18 cellular contexts compared by ENCODE assay signal in genomic region chr6:147999001-147999540, GRCh38.
DNase-seq lines count a peak whose midpoint lies in the region; ATAC-seq, FAIRE-seq and TF ChIP-seq lines count a peak whose summit lies in the region.
"Had no signal": no experiment of that assay in that cellular context is flagged by ENCODE, and none has a peak within 500 bp of the region (broad histone marks: within the 10 kb centered on the region; RNA-seq: fewer than 3 reads in every experiment).

No MANE protein-coding gene starts in this region.

- H2BK120ac ChIP-seq in H1 (replicated peaks; ENCODE audit: low read depth, low read length), result no peak overlapping the region

- no peaks in the 10 kb centered on the region for H3K79me1 ChIP-seq in H1 (ENCODE audit: low read depth, low read length)

- no peak for ATAC-seq in HCT116
- ATAC-seq: GM23338 had no signal

- RAD21 ChIA-PET in HCT116 (lab: Charles Lee; ENCODE audit: low non-redundant PET in 1 of 2, low total read pairs in 2 of 2, uncharacterized antibody in 2 of 2, unreplicated experiment in 2 of 2), result no interaction called here

- no peak overlapping the region for H4K91ac ChIP-seq in H1 (replicated peaks; ENCODE audit: insufficient read length, low read length)

- H3K4me1 ChIP-seq in HCT116 (ENCODE audit: control insufficient read depth in 1 of 2, insufficient read depth in 2 of 2, low read length in 2 of 2) (no peaks in the 10 kb centered on the region), Karpas-422 (ENCODE audit: low read length) (no peaks in the 10 kb centered on the region), H1 (replicated peaks in 1 of 4; ENCODE audit: control insufficient read depth in 3 of 4, insufficient read depth in 4 of 4, low read length in 3 of 4) (no peaks in the 10 kb centered on the region), vagina (no peaks in the 10 kb centered on the region)
- H3K4me1 ChIP-seq: BLaER1 had no signal

- no peak overlapping the region for H3K23ac ChIP-seq in H1 (ENCODE audit: insufficient read length)

- TF ChIP-seq RAD21 in HCT116 (IDR thresholded peaks at IDR 0.05; ENCODE audit: low read depth), result no peak
- TF ChIP-seq RAD21 in H1 (IDR thresholded peaks at IDR 0.05 in 1 of 2, conservative IDR thresholded peaks at IDR 0.05 in 1 of 2; ENCODE audit: low read depth in 2 of 2, low read length in 2 of 2), result no peak

- H3K9ac ChIP-seq in HCT116 (ENCODE audit: low read length), result no peak overlapping the region
- H3K9ac ChIP-seq in Karpas-422 (ENCODE audit: low read length), result no peak overlapping the region
- no peak overlapping the region for H3K9ac ChIP-seq in H1 (replicated peaks in 1 of 4; ENCODE audit: extremely low read depth in 1 of 4, low read depth in 3 of 4, low read length in 3 of 4)
- H3K9ac ChIP-seq: BLaER1 had no signal

- no peak overlapping the region for H2AFZ ChIP-seq in HCT116 (ENCODE audit: low read depth, low read length, poor library complexity, severe bottlenecking)
- no peak overlapping the region for H2AFZ ChIP-seq in Karpas-422 (ENCODE audit: low read length)
- H2AFZ ChIP-seq in H1 (ENCODE audit: low read length), result no peak overlapping the region
- H2AFZ ChIP-seq: GM23338 had no signal

- BruUV-seq in HCT116 (replicated peaks; lab: Mats Ljungman, UMichigan), result no TSS peak

- H3K4me2 ChIP-seq in HCT116 (ENCODE audit: low read length) (no peak overlapping the region), Karpas-422 (ENCODE audit: low read depth, low read length, poor library complexity, severe bottlenecking) (no peak overlapping the region), H1 (ENCODE audit: insufficient read depth in 1 of 2, low read depth in 2 of 2, low read length in 2 of 2) (no peak overlapping the region)
- H3K4me2 ChIP-seq: BLaER1, GM23338 had no signal

- H3K9me2 ChIP-seq in HCT116 (ENCODE audit: insufficient read depth) (no peaks in the 10 kb centered on the region), Karpas-422 (replicated peaks; ENCODE audit: insufficient read depth, low read length) (no peaks in the 10 kb centered on the region)

- H3K4ac ChIP-seq in H1 (replicated peaks; ENCODE audit: insufficient read length, low read depth, low read length), result no peak overlapping the region

- H4K20me1 ChIP-seq in HCT116 (ENCODE audit: insufficient read depth) (no peaks in the 10 kb centered on the region), Karpas-422 (ENCODE audit: insufficient read depth, low read depth, low read length) (no peaks in the 10 kb centered on the region), H1 (replicated peaks in 1 of 2; ENCODE audit: control insufficient read depth in 1 of 2, insufficient read depth in 2 of 2, low read length in 2 of 2) (no peaks in the 10 kb centered on the region)
- H4K20me1 ChIP-seq: BLaER1 had no signal

- intact Hi-C loops in HCT116 (cut with micrococcal nuclease) (no loop called here), vagina (cut with DNase I) (no loop called here)

- no peak overlapping the region for H2BK15ac ChIP-seq in H1 (ENCODE audit: low read length)

- TF ChIP-seq CTCF in HCT116 (IDR thresholded peaks at IDR 0.05 in 2 of 3, conservative IDR thresholded peaks at IDR 0.05 in 1 of 3; ENCODE audit: borderline replicate concordance in 1 of 3, insufficient read depth in 1 of 3, low read depth in 2 of 3, low read length in 2 of 3) (no peak), H1 (IDR thresholded peaks at IDR 0.05; ENCODE audit: control extremely low read depth in 1 of 3, insufficient read depth in 1 of 3, low read depth in 1 of 3, low read length in 3 of 3) (no peak), vagina (IDR thresholded peaks at IDR 0.05) (no peak)

- CTCF ChIA-PET in HCT116 (lab: Charles Lee), result interaction anchor here (0.6 kb wide), 1 partner anchor 24 kb away, joined by 3 read pairs; no protein-coding TSS in a partner anchor
- CTCF ChIA-PET in H1 (lab: Charles Lee; ENCODE audit: partially characterized antibody), result interaction anchor here (0.7 kb wide), 1 partner anchor 304 kb away, joined by 4 read pairs; no protein-coding TSS in a partner anchor

- no peak overlapping the region for H2BK12ac ChIP-seq in H1 (ENCODE audit: low read depth, low read length)

- no peak overlapping the region for H2BK5ac ChIP-seq in H1 (ENCODE audit: low read depth, low read length)

- H2AK5ac ChIP-seq in H1 (ENCODE audit: low read depth, low read length), result no peak overlapping the region

- no peak overlapping the region for H4K5ac ChIP-seq in H1 (ENCODE audit: insufficient read length, low read depth, low read length)

- H3K27ac ChIP-seq in HCT116 (ENCODE audit: low read depth, low read length) (no peak overlapping the region), Karpas-422 (ENCODE audit: low read length) (no peak overlapping the region), H1 (ENCODE audit: low read depth, low read length) (no peak overlapping the region), vagina (no peak overlapping the region)
- H3K27ac ChIP-seq: BLaER1 had no signal

- no peaks in the 10 kb centered on the region for H3K23me2 ChIP-seq in H1 (ENCODE audit: low read depth, low read length)

- no peak for TF ChIP-seq EP300 in H1 (IDR thresholded peaks at IDR 0.05; ENCODE audit: borderline replicate concordance in 1 of 2, low read depth in 2 of 2, low read length in 2 of 2)

- FAIRE-seq in H1 (lab: Jason Lieb, UNC), result no peak
- FAIRE-seq: G401.6, GM12892, GM18507 had no signal

- H3K4me3 ChIP-seq in HCT116 (replicated peaks in 1 of 2; ENCODE audit: low read depth in 1 of 2, low read length in 2 of 2), result no peak overlapping the region
- no peak overlapping the region for H3K4me3 ChIP-seq in Karpas-422 (ENCODE audit: low read length)
- H3K4me3 ChIP-seq in H1 (ENCODE audit: extremely low read depth in 1 of 4, insufficient read depth in 2 of 4, low read depth in 3 of 4, low read length in 4 of 4), result no peak overlapping the region
- H3K4me3 ChIP-seq in vagina, result no peak overlapping the region
- H3K4me3 ChIP-seq: BLaER1, GM23338 had no signal

- H3K36me3 ChIP-seq in HCT116 (ENCODE audit: control insufficient read depth in 1 of 2, insufficient read depth in 2 of 2, low read length in 2 of 2) (no peaks in the 10 kb centered on the region), Karpas-422 (ENCODE audit: insufficient read depth, low read length) (no peaks in the 10 kb centered on the region), H1 (ENCODE audit: control insufficient read depth in 2 of 4, insufficient read depth in 4 of 4, low read length in 3 of 4) (no peaks in the 10 kb centered on the region), vagina (no peaks in the 10 kb centered on the region)
- H3K36me3 ChIP-seq: BLaER1 had no signal

- H2BK20ac ChIP-seq in H1 (ENCODE audit: low read length), result no peak overlapping the region

- H3K9me3 ChIP-seq in HCT116 (ENCODE audit: control insufficient read depth in 1 of 2, insufficient read depth in 1 of 2, low read depth in 1 of 2, low read length in 2 of 2) (no peaks in the 10 kb centered on the region), Karpas-422 (ENCODE audit: low read length) (0 out of 2 replicates have a peak, but pooled peaks cover 4% of the 10 kb centered on the region), H1 (ENCODE audit: insufficient read depth in 2 of 2, low read depth in 1 of 2, low read length in 1 of 2) (no peaks in the 10 kb centered on the region), vagina (peaks cover 3% of the 10 kb centered on the region)

- H4K8ac ChIP-seq in H1 (ENCODE audit: extremely low read depth, insufficient read depth, low read length), result no peak overlapping the region

- POLR2A ChIA-PET in HCT116 (lab: Charles Lee) (no interaction called here), H1 (lab: Charles Lee; ENCODE audit: partially characterized antibody) (no interaction called here)

- H3K27me3 ChIP-seq in HCT116 (ENCODE audit: insufficient read depth, low read length), result no peaks in the 10 kb centered on the region
- H3K27me3 ChIP-seq in Karpas-422 (ENCODE audit: low read length), result no peaks in the 10 kb centered on the region
- no peaks in the 10 kb centered on the region for H3K27me3 ChIP-seq in H1 (replicated peaks in 1 of 4; ENCODE audit: control insufficient read depth in 3 of 4, extremely low read depth in 1 of 4, insufficient read depth in 3 of 4, low read length in 3 of 4)
- H3K27me3 ChIP-seq in vagina, result no peaks in the 10 kb centered on the region
- H3K27me3 ChIP-seq: BLaER1 had no signal

- H3K14ac ChIP-seq in H1 (ENCODE audit: insufficient read length), result no peak overlapping the region

- DNase-seq in HCT116 (ENCODE audit: low read depth, low spot score) (no peak), Karpas-422 (peak; percentile 40), NCI-H69 (lab: John Stamatoyannopoulos, UW) (peak; percentile 4), H1 (ENCODE audit: low read depth in 1 of 2, low spot score in 2 of 2) (no peak), D341Med (ENCODE audit: low spot score) (no peak), GF-D8 (lab: John Stamatoyannopoulos, UW) (no peak), vagina (ENCODE audit: extremely low spot score in 2 of 2) (no peak)
- DNase-seq in stimulated activated CD4-positive, alpha-beta T cell treated with anti-CD3 and anti-CD28 coated beads, Interleukin-1b, Interleukin-23, amount 100 ng/mL, for 48 hours, result no peak
- DNase-seq: 8988T; Calu3; CD4-positive, alpha-beta memory T cell; DMS 273 treated with DMSO at 0.1 percent for 48 hours; H7 had no signal

- H3K18ac ChIP-seq in H1 (ENCODE audit: extremely low read depth, low read length), result no peak overlapping the region

- no peak overlapping the region for H3K56ac ChIP-seq in H1 (replicated peaks; ENCODE audit: insufficient read length, low read depth, low read length)

- no peak for TF ChIP-seq POLR2A in HCT116 (IDR thresholded peaks at IDR 0.05; ENCODE audit: borderline replicate concordance, extremely low read depth, insufficient read depth, insufficient read length)
- no peak for TF ChIP-seq POLR2A in H1 (IDR thresholded peaks at IDR 0.05; ENCODE audit: control extremely low read depth in 1 of 2, low read depth in 2 of 2, low read length in 2 of 2)
- TF ChIP-seq POLR2A in vagina (IDR thresholded peaks at IDR 0.05), result no peak

- H3K79me2 ChIP-seq in HCT116 (ENCODE audit: insufficient read depth, low read length), result no peaks in the 10 kb centered on the region
- no peaks in the 10 kb centered on the region for H3K79me2 ChIP-seq in Karpas-422 (ENCODE audit: low read length)
- no peaks in the 10 kb centered on the region for H3K79me2 ChIP-seq in H1 (ENCODE audit: control insufficient read depth in 1 of 2, insufficient read depth in 2 of 2, low read length in 2 of 2)

TF ChIP-seq in HCT116, 20 proteins besides CTCF, POLR2A, EP300 and RAD21 (continues in another document):
- TF ChIP-seq EZH2phosphoT487 (IDR thresholded peaks at IDR 0.05; ENCODE audit: borderline replicate concordance) (no peak), POLR2AphosphoS5 (IDR thresholded peaks at IDR 0.05; ENCODE audit: low read depth, low read length) (no peak)

TF ChIP-seq in H1, 55 proteins besides CTCF, POLR2A, EP300 and RAD21:
- 0 out of 2 replicates have a peak, but pooled peaks have one; percentile 29 for TF ChIP-seq SRF (IDR thresholded peaks at IDR 0.05; ENCODE audit: low read depth, low read length)
- no peak for TF ChIP-seq KDM5A (IDR thresholded peaks at IDR 0.05; ENCODE audit: low read length)

Comparison
In these comparisons a context has a peak if more than half of its experiments do, and no peak if none do; other contexts are left out.
1. DNase-seq: peak in Karpas-422 (single experiment) and NCI-H69 (single experiment); none in HCT116 (single experiment), H1 (0 of 2), stimulated activated CD4-positive, alpha-beta T cell treated with anti-CD3 and anti-CD28 coated beads, Interleukin-1b, Interleukin-23, amount 100 ng/mL, for 48 hours (single experiment), D341Med (single experiment), GF-D8 (single experiment) and vagina (0 of 2).
2. Of the 16 proteins assayed by ChIP-seq in both H1 and HCT116: peak only in H1: none; only in HCT116: none; in both: SRF; in neither: 15.